Comparison of ENCODE assay signal across 26 cellular contexts in the genomic region with DNA sequence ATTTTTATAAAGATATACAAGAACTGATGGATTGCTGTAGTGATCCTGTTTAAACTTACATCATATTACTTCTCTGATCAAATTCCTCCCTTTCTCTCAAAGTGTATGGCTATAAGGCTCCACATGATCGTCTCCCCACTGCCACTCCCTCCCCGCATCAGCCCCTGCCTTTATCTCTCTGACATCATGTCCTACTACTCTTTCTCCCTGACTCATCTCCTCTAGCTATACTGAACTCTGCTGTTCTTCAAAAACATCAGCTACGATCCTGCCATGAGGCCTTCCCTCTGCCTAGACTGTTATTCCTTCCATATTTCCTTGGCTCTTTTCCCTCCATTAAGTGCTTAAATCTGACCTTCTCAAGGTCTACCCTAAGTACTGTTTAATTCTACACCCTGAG.
"Had no signal": no experiment of that assay in that cellular context is flagged by ENCODE, and none has a peak within 500 bp of the region (broad histone marks: within the 10 kb centered on the region; RNA-seq: fewer than 3 reads in every experiment).

No MANE protein-coding gene starts in this region.

- H3K27ac ChIP-seq: coronary artery, esophagus muscularis mucosa, foreskin keratinocyte, gastroesophageal sphincter, heart left ventricle, hepatocyte, ovary, psoas muscle, sigmoid colon, testis, tibial artery had no signal

- H3K36me3 ChIP-seq: esophagus muscularis mucosa, gastroesophageal sphincter, heart left ventricle, ovary, sigmoid colon, tibial artery had no signal

- ATAC-seq: foreskin keratinocyte; gastroesophageal sphincter; heart left ventricle; natural killer cell; right cardiac atrium; stimulated activated memory B cell treated with anti-CD40 and anti-IgM and Interleukin-4, amounts not matched to agents 10 μg/mL and 1 μg/mL and 100 μg/mL, for 72 hours; stimulated activated naive CD8-positive, alpha-beta T cell treated with anti-CD3 and anti-CD28 coated beads, Interleukin-15, Interleukin-2, amounts not matched to agents 100 U/mL and 50 U/mL, for 24 hours had no signal

- DNase-seq: dermis blood vessel endothelial cell; effector memory CD4-positive, alpha-beta T cell; foreskin keratinocyte; heart left ventricle; immature natural killer cell; islet precursor cell; kidney glomerular epithelial cell; natural killer cell; occipital lobe; ovary; posterior cingulate gyrus; psoas muscle; right cardiac atrium; sigmoid colon; stimulated activated CD4-positive, alpha-beta T cell treated with anti-CD3 and anti-CD28 coated beads, Interleukin-2, amount 100 ng/mL, for 24 hours; stimulated activated CD4-positive, alpha-beta T cell treated with anti-CD3 and anti-CD28 coated beads, Interleukin-4, amount 100 ng/mL, for 24 hours; stimulated activated naive CD8-positive, alpha-beta T cell treated with anti-CD3 and anti-CD28 coated beads, Interleukin-15, Interleukin-2, amounts not matched to agents 100 U/mL and 50 U/mL, for 24 hours; substantia nigra; testis; tibial artery had no signal

- H3K4me1 ChIP-seq: esophagus muscularis mucosa, foreskin keratinocyte, gastroesophageal sphincter, heart left ventricle, psoas muscle, sigmoid colon, testis, tibial artery had no signal

- H3K9me3 ChIP-seq: esophagus muscularis mucosa, gastroesophageal sphincter, heart left ventricle, ovary, psoas muscle, sigmoid colon, testis, tibial artery had no signal

- H3K4me3 ChIP-seq: coronary artery, esophagus muscularis mucosa, gastroesophageal sphincter, heart left ventricle, hepatocyte, lung, ovary, psoas muscle, sigmoid colon, testis, tibial artery had no signal

- H3K27me3 ChIP-seq: esophagus muscularis mucosa, foreskin keratinocyte, gastroesophageal sphincter, heart left ventricle, hepatocyte, ovary, sigmoid colon, testis, tibial artery had no signal
